ENCODE assay signal across 37 cellular contexts in the genomic region with DNA sequence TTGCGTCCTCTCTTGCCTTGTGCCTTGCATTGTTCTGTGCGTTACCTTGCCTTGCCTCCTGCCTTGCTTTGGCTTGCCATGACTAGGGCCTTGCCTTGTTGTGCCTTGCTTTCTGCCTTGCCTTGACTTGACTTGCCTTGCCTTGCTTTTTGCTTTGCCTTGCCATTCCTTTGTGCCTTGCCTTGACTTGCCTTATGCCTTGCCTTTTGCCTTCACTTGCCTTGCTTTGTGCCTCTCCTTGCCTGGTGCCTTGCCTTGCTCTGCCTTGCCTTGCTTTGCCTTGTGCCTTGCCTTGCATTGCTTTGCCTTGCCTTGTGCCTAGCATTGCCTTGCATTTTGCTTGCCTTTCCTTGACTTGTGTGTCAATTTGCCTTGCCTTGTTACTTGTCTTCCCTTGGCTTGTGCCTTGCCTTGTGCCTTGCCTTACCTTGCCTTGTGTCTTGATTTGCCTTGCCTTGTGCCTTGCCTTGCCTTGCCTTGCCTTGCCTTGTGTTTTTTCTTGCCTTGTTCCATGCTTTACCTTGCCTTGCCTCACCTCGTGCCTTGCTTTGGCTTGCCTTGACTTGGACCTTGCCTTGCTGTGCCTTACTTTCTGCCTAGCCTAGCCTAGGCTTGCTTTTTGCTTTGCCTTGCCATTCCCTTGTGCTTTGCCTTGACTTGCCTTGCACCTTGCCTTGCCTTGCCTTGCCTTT.
"Had no signal": no experiment of that assay in that cellular context is flagged by ENCODE, and none has a peak within 500 bp of the region (broad histone marks: within the 10 kb centered on the region; RNA-seq: fewer than 3 reads in every experiment).

No MANE protein-coding gene starts in this region.

- H3K27ac ChIP-seq: PC-9, RWPE1, VCaP had no signal

- H3K27me3 ChIP-seq: MG63 had no signal

- ATAC-seq: activated naive CD8-positive, alpha-beta T cell treated with anti-CD3 and anti-CD28 coated beads, Interleukin-2, amount 50 U/mL, for 24 hours; activated T-cell treated with anti-CD3 and anti-CD28 coated beads, Interleukin-2, amount 50 U/mL, for 4 hours; Right ventricle myocardium inferior had no signal

- H3K27me3 Mint-ChIP-seq: activated B cell treated with CpG ODN at 0.5 μM for 24 hours; activated CD4-positive, alpha-beta memory T cell treated with anti-CD3 and anti-CD28 coated beads for 36 hours; activated naive CD4-positive, alpha-beta T cell treated with anti-CD3 and anti-CD28 coated beads, Interleukin-2, amount 10 ng/mL, durations not matched to agents 7 days and 5 days; activated naive CD8-positive, alpha-beta T cell; activated naive CD8-positive, alpha-beta T cell treated with anti-CD3 and anti-CD28 coated beads, Interleukin-2, amount 50 U/mL, for 24 hours had no signal

- FAIRE-seq: RCC 7860 had no signal

- H2AFZ ChIP-seq: PC-9 had no signal

- H3K9me3 ChIP-seq: MG63 had no signal

- H3K4me2 ChIP-seq: PC-9 had no signal

- H3K27ac Mint-ChIP-seq: activated B cell treated with CpG ODN at 0.5 μM for 24 hours; activated CD4-positive, alpha-beta memory T cell treated with anti-CD3 and anti-CD28 coated beads for 36 hours; activated naive CD4-positive, alpha-beta T cell treated with anti-CD3 and anti-CD28 coated beads, Interleukin-2, amount 10 ng/mL, durations not matched to agents 7 days and 5 days; activated naive CD8-positive, alpha-beta T cell; activated naive CD8-positive, alpha-beta T cell treated with anti-CD3 and anti-CD28 coated beads, Interleukin-2, amount 50 U/mL, for 24 hours; activated T-helper 1 cell treated with anti-CD3 and anti-CD28 coated beads, Interleukin-12 subunit alpha, Interleukin-12 subunit beta, Interleukin-2, Interleukin-4 antibody, amounts not matched to agents 30 ng/mL and 10 ng/mL and 1 ng/mL, durations not matched to agents 14 hours and 24 hours and 36 hours; brain had no signal

- H3K4me1 Mint-ChIP-seq: activated B cell treated with CpG ODN at 0.5 μM for 24 hours; activated naive CD4-positive, alpha-beta T cell treated with anti-CD3 and anti-CD28 coated beads, Interleukin-2, amount 10 ng/mL, durations not matched to agents 7 days and 5 days; activated naive CD8-positive, alpha-beta T cell treated with anti-CD3 and anti-CD28 coated beads, Interleukin-2, amount 50 U/mL, for 24 hours; brain had no signal

- DNase-seq: activated B cell treated with CpG ODN at 0.5 μM for 24 hours; activated CD4-positive, alpha-beta memory T cell treated with anti-CD3 and anti-CD28 coated beads for 36 hours; activated CD4-positive, alpha-beta T cell treated with anti-CD3 and anti-CD28 coated beads for 4 hours; activated CD4-positive, alpha-beta T cell treated with anti-CD3 and anti-CD28 coated beads, Interleukin-2, amount 50 U/mL, for 1 hour; activated CD4-positive, CD25-positive, alpha-beta regulatory T cell treated with anti-CD3 and anti-CD28 coated beads, Interleukin-2, amount 50 U/mL, for 72 hours; activated CD8-positive, alpha-beta memory T cell treated with anti-CD3 and anti-CD28 coated beads, Interleukin-2, amount 50 U/mL, for 4 hours; activated naive CD4-positive, alpha-beta T cell treated with anti-CD3 and anti-CD28 coated beads, Interleukin-2, amount 10 ng/mL, durations not matched to agents 7 days and 5 days; activated naive CD8-positive, alpha-beta T cell treated with anti-CD3 and anti-CD28 coated beads, Interleukin-2, amount 50 U/mL, for 24 hours; activated T-cell treated with anti-CD3 and anti-CD28 coated beads for 4 hours; activated T-cell treated with anti-CD3 and anti-CD28 coated beads, Interleukin-2, amount 50 U/mL, for 4 hours; anterior cingulate cortex; Kasumi-1; KG1; MG63; NCI-H1048; NCI-H1105 treated with DMSO at 0.1 percent for 48 hours; NCI-H1436 treated with DMSO at 0.1 percent for 48 hours; NCI-H1694 treated with DMSO at 0.1 percent for 48 hours; NCI-H2029; NCI-H2107; NCI-H2171; NCI-H510A; NCI-H526; NCI-H748 treated with DMSO at 0.1 percent for 48 hours; NK-92 treated with Interleukin-12 subunit alpha and Interleukin-12 subunit beta, amount 100 ng/mL, for 24 hours; PC-9; SW 1271; T-helper 1 cell; T-helper 2 cell; T-helper 9 cell had no signal

- H3K36me3 Mint-ChIP-seq: activated CD4-positive, alpha-beta memory T cell treated with anti-CD3 and anti-CD28 coated beads for 36 hours; activated naive CD4-positive, alpha-beta T cell treated with anti-CD3 and anti-CD28 coated beads, Interleukin-2, amount 10 ng/mL, durations not matched to agents 7 days and 5 days; activated naive CD8-positive, alpha-beta T cell; brain had no signal

- H3K4me3 ChIP-seq: MG63, PC-9 had no signal

- H3K4me3 Mint-ChIP-seq: activated B cell treated with CpG ODN at 0.5 μM for 24 hours; activated CD4-positive, alpha-beta memory T cell treated with anti-CD3 and anti-CD28 coated beads for 36 hours; activated naive CD4-positive, alpha-beta T cell treated with anti-CD3 and anti-CD28 coated beads, Interleukin-2, amount 10 ng/mL, durations not matched to agents 7 days and 5 days; activated naive CD8-positive, alpha-beta T cell; activated naive CD8-positive, alpha-beta T cell treated with anti-CD3 and anti-CD28 coated beads, Interleukin-2, amount 50 U/mL, for 24 hours; activated T-cell treated with anti-CD3 and anti-CD28 coated beads, Interleukin-2, amount 50 U/mL, for 4 hours; activated T-helper 1 cell treated with anti-CD3 and anti-CD28 coated beads, Interleukin-12 subunit alpha, Interleukin-12 subunit beta, Interleukin-2, Interleukin-4 antibody, amounts not matched to agents 30 ng/mL and 10 ng/mL and 1 ng/mL, durations not matched to agents 14 hours and 24 hours and 36 hours; brain had no signal

- H3K9me3 Mint-ChIP-seq: activated CD4-positive, alpha-beta memory T cell treated with anti-CD3 and anti-CD28 coated beads for 36 hours; activated naive CD4-positive, alpha-beta T cell treated with anti-CD3 and anti-CD28 coated beads, Interleukin-2, amount 10 ng/mL, durations not matched to agents 7 days and 5 days; activated naive CD8-positive, alpha-beta T cell treated with anti-CD3 and anti-CD28 coated beads, Interleukin-2, amount 50 U/mL, for 24 hours; activated T-cell treated with anti-CD3 and anti-CD28 coated beads, Interleukin-2, amount 50 U/mL, for 4 hours had no signal

- H3K36me3 ChIP-seq: MG63 had no signal
